In genomic region chr5:94888674-94889073, GRCh38 we compare ENCODE assay signal across 1 cellular context.
TF ChIP-seq lines count a peak whose summit lies in the region.

No MANE protein-coding gene starts in this region.

TF ChIP-seq in K562, 482 proteins besides CTCF, POLR2A, EP300 and RAD21 (continued from another document):
- peak; percentile 91 for TF ChIP-seq ATF3 (IDR thresholded peaks at IDR 0.05)
- no peak for TF ChIP-seq ATF3 (CRISPR knock-in tag; conservative IDR thresholded peaks at IDR 0.05)
- TF ChIP-seq YBX1 (IDR thresholded peaks at IDR 0.05), result no peak
- peak; percentile 42; the same call in 1 of the 2 replicates for TF ChIP-seq IRF9 (tag; IDR thresholded peaks at IDR 0.05)
- TF ChIP-seq ATF1 (CRISPR knock-in tag; IDR thresholded peaks at IDR 0.05), result no peak
- peak; percentile 38; the same call in 1 of the 2 replicates for TF ChIP-seq ATF1 (tag; IDR thresholded peaks at IDR 0.05)
- TF ChIP-seq HMG20A (CRISPR knock-in tag; conservative IDR thresholded peaks at IDR 0.05), result no peak
- TF ChIP-seq ATF7 (IDR thresholded peaks at IDR 0.05), result 0 out of 2 replicates have a peak, but pooled peaks have one; percentile 37
TF ChIP-seq in K562: peak in this region for 8.
